Comparison of ENCODE assay signal across 17 cellular contexts in genomic region chr11:85582111-85582510, GRCh38. TPM values are rescaled to one million over a fixed set of nuclear protein-coding genes. Genes with fewer than 3 reads are reported as not detected.
DNase-seq lines count a peak whose midpoint lies in the region; ATAC-seq, FAIRE-seq and TF ChIP-seq lines count a peak whose summit lies in the region.
"Had no signal": no experiment of that assay in that cellular context is flagged by ENCODE, and none has a peak within 500 bp of the region (broad histone marks: within the 10 kb centered on the region; RNA-seq: fewer than 3 reads in every experiment).

No MANE protein-coding gene starts in this region.

- peaks cover 7% of the 10 kb centered on the region for H3K4me1 Mint-ChIP-seq in stimulated activated effector memory CD8-positive, alpha-beta T cell treated with anti-CD3 and anti-CD28 coated beads, Interleukin-12 subunit alpha, Interleukin-12 subunit beta, amount 100 ng/mL, for 72 hours
- no peaks in the 10 kb centered on the region for H3K4me1 Mint-ChIP-seq in T-helper 2 cell treated with Interferon-gamma antibody and Interleukin-4, amounts not matched to agents 5 μg/mL and 100 μg/mL, for 36 hours (ENCODE audit: low read depth)
- H3K4me1 Mint-ChIP-seq: B cell, GM23338, H9 had no signal

- no peak for TF ChIP-seq CTCF in vagina (IDR thresholded peaks at IDR 0.05)

- intact Hi-C loops in vagina (cut with DNase I) = no loop called here

- H3K27me3 Mint-ChIP-seq in T-helper 2 cell treated with Interferon-gamma antibody and Interleukin-4, amounts not matched to agents 5 μg/mL and 100 μg/mL, for 36 hours (ENCODE audit: low read depth) = peaks cover 2% of the 10 kb centered on the region

- H3K4me3 ChIP-seq in vagina = no peak overlapping the region
- H3K4me3 ChIP-seq: GM23338 had no signal

- no peak for DNase-seq in stimulated activated effector memory CD8-positive, alpha-beta T cell treated with anti-CD3 and anti-CD28 coated beads, Interleukin-12 subunit alpha, Interleukin-12 subunit beta, amount 100 ng/mL, for 72 hours (ENCODE audit: low spot score in 2 of 2)
- no peak for DNase-seq in H54 (ENCODE audit: insufficient read length, low spot score)
- DNase-seq in T-helper 2 cell treated with Interferon-gamma antibody and Interleukin-4, amounts not matched to agents 5 μg/mL and 100 μg/mL, for 36 hours (ENCODE audit: low spot score) = no peak
- DNase-seq in vagina (ENCODE audit: extremely low spot score in 2 of 2) = no peak
- DNase-seq: C1 segment of cervical spinal cord; Calu3; CD4-positive, alpha-beta T cell; DMS79; H9 had no signal

- no peaks in the 10 kb centered on the region for H3K4me1 ChIP-seq in vagina

- no peak overlapping the region for H3K27ac Mint-ChIP-seq in stimulated activated effector memory CD8-positive, alpha-beta T cell treated with anti-CD3 and anti-CD28 coated beads, Interleukin-12 subunit alpha, Interleukin-12 subunit beta, amount 100 ng/mL, for 72 hours
- no peak overlapping the region for H3K27ac Mint-ChIP-seq in T-helper 2 cell treated with Interferon-gamma antibody and Interleukin-4, amounts not matched to agents 5 μg/mL and 100 μg/mL, for 36 hours
- H3K27ac Mint-ChIP-seq: B cell; CD4-positive, alpha-beta T cell; GM23338; H9 had no signal

- H3K36me3 ChIP-seq in vagina = no peaks in the 10 kb centered on the region

- no peaks in the 10 kb centered on the region for H3K36me3 Mint-ChIP-seq in stimulated activated effector memory CD8-positive, alpha-beta T cell treated with anti-CD3 and anti-CD28 coated beads, Interleukin-12 subunit alpha, Interleukin-12 subunit beta, amount 100 ng/mL, for 72 hours
- H3K36me3 Mint-ChIP-seq in T-helper 2 cell treated with Interferon-gamma antibody and Interleukin-4, amounts not matched to agents 5 μg/mL and 100 μg/mL, for 36 hours (ENCODE audit: low read depth) = no peaks in the 10 kb centered on the region

- H3K9me3 ChIP-seq in vagina = no peaks in the 10 kb centered on the region

- no peak for FAIRE-seq in H54 (lab: Jason Lieb, UNC)
- FAIRE-seq: A204.1, G401.6, HepG2 had no signal

- H3K27ac ChIP-seq in vagina = no peak overlapping the region

- peak; percentile 53 for ATAC-seq in GM18517 (IDR thresholded peaks at IDR 0.05; ENCODE audit: unreplicated experiment)
- ATAC-seq in GM19395 (IDR thresholded peaks at IDR 0.05; ENCODE audit: unreplicated experiment) = peak; percentile 55
- ATAC-seq in HG03378 (IDR thresholded peaks at IDR 0.05; ENCODE audit: unreplicated experiment) = peak; percentile 53
- peak; percentile 95 for ATAC-seq in stimulated activated effector memory CD8-positive, alpha-beta T cell treated with anti-CD3 and anti-CD28 coated beads, Interleukin-12 subunit alpha, Interleukin-12 subunit beta, amount 100 ng/mL, for 72 hours
- ATAC-seq: GM23338, HepG2 had no signal

- no peaks in the 10 kb centered on the region for H3K27me3 ChIP-seq in vagina

- no peak for TF ChIP-seq POLR2A in H54 (IDR thresholded peaks at IDR 0.05; ENCODE audit: low read depth, low read length)
- no peak for TF ChIP-seq POLR2A in vagina (IDR thresholded peaks at IDR 0.05)

- peaks cover 8% of the 10 kb centered on the region for H3K9me3 Mint-ChIP-seq in stimulated activated effector memory CD8-positive, alpha-beta T cell treated with anti-CD3 and anti-CD28 coated beads, Interleukin-12 subunit alpha, Interleukin-12 subunit beta, amount 100 ng/mL, for 72 hours
- no peaks in the 10 kb centered on the region for H3K9me3 Mint-ChIP-seq in T-helper 2 cell treated with Interferon-gamma antibody and Interleukin-4, amounts not matched to agents 5 μg/mL and 100 μg/mL, for 36 hours
- H3K9me3 Mint-ChIP-seq: CD4-positive, alpha-beta T cell had no signal

- no peak overlapping the region for H3K4me3 Mint-ChIP-seq in stimulated activated effector memory CD8-positive, alpha-beta T cell treated with anti-CD3 and anti-CD28 coated beads, Interleukin-12 subunit alpha, Interleukin-12 subunit beta, amount 100 ng/mL, for 72 hours
- H3K4me3 Mint-ChIP-seq in T-helper 2 cell treated with Interferon-gamma antibody and Interleukin-4, amounts not matched to agents 5 μg/mL and 100 μg/mL, for 36 hours = no peak overlapping the region
- H3K4me3 Mint-ChIP-seq: B cell; CD4-positive, alpha-beta T cell; GM23338; H9 had no signal

RNA-seq across cellular contexts. Expression of gene DLG2, which starts 45.0 kb away (rescaled TPM):
- total RNA-seq in vagina = 10.1 TPM

RNA-seq across cellular contexts. Expression of gene TMEM126B, which starts 46.3 kb away (rescaled TPM):
- total RNA-seq in vagina = 34.1 TPM
